In genomic region chr14:20910822-20911221, GRCh38 we compare ENCODE assay signal across 17 cellular contexts. TPM values are rescaled to one million over a fixed set of nuclear protein-coding genes. Genes with fewer than 3 reads are reported as not detected.
"Had no signal": no experiment of that assay in that cellular context is flagged by ENCODE, and none has a peak within 500 bp of the region (broad histone marks: within the 10 kb centered on the region; RNA-seq: fewer than 3 reads in every experiment).

No MANE protein-coding gene starts in this region.

RNA-seq across cellular contexts. Expression of gene RNASE3, which starts 19.6 kb away (rescaled TPM):
- total RNA-seq: hepatocyte, kidney epithelial cell, left cardiac atrium, left colon, left lobe of liver, left ventricle myocardium inferior, left ventricle myocardium superior, lower leg skin, lower lobe of right lung, lung microvascular endothelial cell, mammary epithelial cell, mesothelial cell of epicardium, mucosa of descending colon, myocyte had no signal
- polyA plus RNA-seq: immature natural killer cell; keratinocyte; mammary epithelial cell; naive thymus-derived CD4-positive, alpha-beta T cell had no signal

RNA-seq across cellular contexts. Expression of gene RNASE2, which starts 44.5 kb away (rescaled TPM):
- total RNA-seq: kidney epithelial cell, lung microvascular endothelial cell, mammary epithelial cell, mesothelial cell of epicardium, myocyte had no signal
- polyA plus RNA-seq: keratinocyte, mammary epithelial cell had no signal
